In the genomic region with DNA sequence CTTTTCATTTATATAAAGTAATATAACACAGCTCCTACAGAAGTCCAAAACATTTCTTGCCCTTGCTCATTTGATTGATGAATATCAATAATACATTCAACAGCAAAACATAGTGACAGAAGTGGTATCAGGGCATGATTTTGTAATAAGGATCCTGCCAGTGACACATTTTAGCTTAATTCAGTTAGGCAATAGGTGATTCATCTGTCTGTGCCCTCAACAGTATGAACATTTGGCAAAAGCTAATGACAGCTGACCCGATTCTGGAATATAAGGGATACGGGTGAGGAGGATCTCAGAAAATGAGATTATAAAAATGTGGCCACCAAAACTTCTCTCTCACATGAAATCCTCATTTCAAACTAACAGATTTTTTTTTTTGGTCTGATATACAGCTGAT, we compare ENCODE assay signal across 12 cellular contexts.
DNase-seq lines count a peak whose midpoint lies in the region; ATAC-seq, FAIRE-seq and TF ChIP-seq lines count a peak whose summit lies in the region.
"Had no signal": no experiment of that assay in that cellular context is flagged by ENCODE, and none has a peak within 500 bp of the region (broad histone marks: within the 10 kb centered on the region; RNA-seq: fewer than 3 reads in every experiment).

No MANE protein-coding gene starts in this region.

- peaks cover 40% of the 10 kb centered on the region for H3K4me1 Mint-ChIP-seq in activated T-cell treated with anti-CD3 and anti-CD28 coated beads, Interleukin-2, amount 50 U/mL, for 24 hours (ENCODE audit: low read depth)
- peaks cover 28% of the 10 kb centered on the region for H3K4me1 Mint-ChIP-seq in activated T-cell treated with anti-CD3 and anti-CD28 coated beads, Interleukin-2, amount 50 U/mL, for 4 hours (ENCODE audit: low read depth)
- H3K4me1 Mint-ChIP-seq: B cell had no signal

- in situ Hi-C loops in brain microvascular endothelial cell (cut with HindIII; ENCODE audit: low pct_ligation_motif_present, low sequenced_read_pairs): no loop called here

- H3K9me3 Mint-ChIP-seq in activated T-cell treated with anti-CD3 and anti-CD28 coated beads, Interleukin-2, amount 50 U/mL, for 24 hours: peaks cover 3% of the 10 kb centered on the region
- no peaks in the 10 kb centered on the region for H3K9me3 Mint-ChIP-seq in activated T-cell treated with anti-CD3 and anti-CD28 coated beads, Interleukin-2, amount 50 U/mL, for 4 hours

- no peaks in the 10 kb centered on the region for H3K36me3 ChIP-seq in brain microvascular endothelial cell (replicated peaks)

- DNase-seq in activated T-cell treated with anti-CD3 and anti-CD28 coated beads, Interleukin-2, amount 50 U/mL, for 24 hours: no peak
- DNase-seq in activated T-cell treated with anti-CD3 and anti-CD28 coated beads, Interleukin-2, amount 50 U/mL, for 4 hours: no peak
- peak; percentile 53 for DNase-seq in brain microvascular endothelial cell
- no peak for DNase-seq in left lobe of liver (ENCODE audit: low spot score)
- peak; percentile 27 for DNase-seq in urothelium cell line (ENCODE audit: low spot score)
- DNase-seq in NCI-H524 treated with DMSO at 0.1 percent for 48 hours (lab: John Stamatoyannopoulos, UW): no peak
- DNase-seq: activated T-cell treated with anti-CD3 and anti-CD28 coated beads, Interleukin-2, amount 50 U/mL, for 1 hour; NCI-H187 treated with DMSO at 0.1 percent for 48 hours; retina had no signal

- H3K27ac Mint-ChIP-seq in activated T-cell treated with anti-CD3 and anti-CD28 coated beads, Interleukin-2, amount 50 U/mL, for 24 hours: peak overlapping the region; percentile 89
- H3K27ac Mint-ChIP-seq: B cell had no signal

- no peak overlapping the region for H3K4me3 ChIP-seq in brain microvascular endothelial cell (ENCODE audit: low read depth, low read length)

- no peaks in the 10 kb centered on the region for H3K27me3 ChIP-seq in brain microvascular endothelial cell (replicated peaks)

- ATAC-seq in activated T-cell treated with anti-CD3 and anti-CD28 coated beads, Interleukin-2, amount 50 U/mL, for 4 hours: no peak
- ATAC-seq in left lobe of liver: peak; percentile 87
- ATAC-seq in HG02884 (IDR thresholded peaks at IDR 0.05; ENCODE audit: unreplicated experiment): no peak
- ATAC-seq in HG03159 (IDR thresholded peaks at IDR 0.05; ENCODE audit: unreplicated experiment): no peak

- no peak overlapping the region for H3K4me3 Mint-ChIP-seq in activated T-cell treated with anti-CD3 and anti-CD28 coated beads, Interleukin-2, amount 50 U/mL, for 24 hours
- H3K4me3 Mint-ChIP-seq in activated T-cell treated with anti-CD3 and anti-CD28 coated beads, Interleukin-2, amount 50 U/mL, for 4 hours: no peak overlapping the region
- H3K4me3 Mint-ChIP-seq: B cell had no signal

- H3K27me3 Mint-ChIP-seq in activated T-cell treated with anti-CD3 and anti-CD28 coated beads, Interleukin-2, amount 50 U/mL, for 24 hours: no peaks in the 10 kb centered on the region
- H3K27me3 Mint-ChIP-seq in activated T-cell treated with anti-CD3 and anti-CD28 coated beads, Interleukin-2, amount 50 U/mL, for 4 hours (ENCODE audit: low read depth): no peaks in the 10 kb centered on the region
- H3K27me3 Mint-ChIP-seq: B cell had no signal

- H3K36me3 Mint-ChIP-seq in activated T-cell treated with anti-CD3 and anti-CD28 coated beads, Interleukin-2, amount 50 U/mL, for 24 hours (ENCODE audit: low read depth): peaks cover 69% of the 10 kb centered on the region
- peaks cover 47% of the 10 kb centered on the region for H3K36me3 Mint-ChIP-seq in activated T-cell treated with anti-CD3 and anti-CD28 coated beads, Interleukin-2, amount 50 U/mL, for 4 hours (ENCODE audit: insufficient read depth)

- no peak for TF ChIP-seq CTCF in brain microvascular endothelial cell (IDR thresholded peaks at IDR 0.05; ENCODE audit: low read depth, low read length, missing control alignments)

- no peak for FAIRE-seq in urothelium cell line (lab: Jason Lieb, UNC)

- H3K27ac ChIP-seq in brain microvascular endothelial cell: peak overlapping the region; percentile 96

Comparison
In these comparisons a context has a peak if more than half of its experiments do, and no peak if none do; other contexts are left out.
1. DNase-seq: peak in brain microvascular endothelial cell (single experiment) and urothelium cell line (single experiment); none in activated T-cell treated with anti-CD3 and anti-CD28 coated beads, Interleukin-2, amount 50 U/mL, for 24 hours (single experiment), activated T-cell treated with anti-CD3 and anti-CD28 coated beads, Interleukin-2, amount 50 U/mL, for 4 hours (single experiment), left lobe of liver (single experiment) and NCI-H524 treated with DMSO at 0.1 percent for 48 hours (single experiment).